8 cellular contexts compared by ENCODE assay signal in genomic region chr1:94247146-94248094, GRCh38. TPM values are rescaled to one million over a fixed set of nuclear protein-coding genes. Genes with fewer than 3 reads are reported as not detected.
A peak's percentile ranks its signal among the peaks of the same experiment; 100 is the strongest.
DNase-seq lines count a peak whose midpoint lies in the region; ATAC-seq and TF ChIP-seq lines count a peak whose summit lies in the region.

No MANE protein-coding gene starts in this region.

- peaks cover 10% of the 10 kb centered on the region for H3K9me3 Mint-ChIP-seq in activated CD4-positive, alpha-beta T cell treated with anti-CD3 and anti-CD28 coated beads, Interleukin-2, amount 10 ng/mL, durations not matched to agents 7 days and 5 days
- H3K9me3 Mint-ChIP-seq in naive B cell = peaks cover 7 to 35% (median 23%) of the 10 kb centered on the region in 7 donors

- no peaks in the 10 kb centered on the region for H3K9me3 ChIP-seq in HAP-1
- H3K9me3 ChIP-seq in esophagus squamous epithelium = peaks cover 0 to 8% (median 0%) of the 10 kb centered on the region in 3 donors

- TF ChIP-seq POLR2A in esophagus squamous epithelium (IDR thresholded peaks at IDR 0.05) = peak in 2 of 4 donors; percentile 71 to 75

- CTCF ChIA-PET in activated CD4-positive, alpha-beta T cell treated with anti-CD3 and anti-CD28 coated beads, Interleukin-2, amount 10 ng/mL, durations not matched to agents 7 days and 5 days (lab: Charles Lee) = no interaction called here

- ATAC-seq in activated CD4-positive, CD25-positive, alpha-beta regulatory T cell treated with anti-CD3 and anti-CD28 coated beads, Interleukin-2, amount 50 U/mL, for 24 hours = peak; percentile 41 to 65
- ATAC-seq in naive B cell (ENCODE audit: low read depth in 2 of 2) = peak; percentile 58 to 67

- intact Hi-C loops in esophagus squamous epithelium (cut with DNase I) = no loop called here

- no peak for DNase-seq in activated CD4-positive, CD25-positive, alpha-beta regulatory T cell (lab: John Stamatoyannopoulos, UW)
- DNase-seq in HAP-1 (ENCODE audit: low spot score in 2 of 2) (peak; percentile 44 to 87), NCI-H1105 treated with DMSO at 0.1 percent for 48 hours (lab: John Stamatoyannopoulos, UW) (peak; percentile 63), esophagus squamous epithelium (lab: John Stamatoyannopoulos, UW) (no peak), naive B cell (peak; percentile 15)
- DNase-seq in activated CD4-positive, alpha-beta T cell treated with anti-CD3 and anti-CD28 coated beads, Interleukin-2, amount 10 ng/mL, durations not matched to agents 7 days and 5 days = no peak
- no peak for DNase-seq in NK-92 treated with Interleukin-12 subunit alpha and Interleukin-12 subunit beta, amount 100 ng/mL, for 24 hours (lab: John Stamatoyannopoulos, UW)

- H3K36me3 ChIP-seq in HAP-1 (replicated peaks) (no peaks in the 10 kb centered on the region), esophagus squamous epithelium (no peaks in the 10 kb centered on the region)

- H3K4me3 ChIP-seq in HAP-1 (peak overlapping the region; percentile 25), esophagus squamous epithelium (peak overlapping the region; percentile 44 to 83 (median 69))

- H3K27ac Mint-ChIP-seq in activated CD4-positive, alpha-beta T cell treated with anti-CD3 and anti-CD28 coated beads, Interleukin-2, amount 10 ng/mL, durations not matched to agents 7 days and 5 days = no peak overlapping the region
- H3K27ac Mint-ChIP-seq in naive B cell = no peak overlapping the region

- H3K27ac ChIP-seq in esophagus squamous epithelium = peak overlapping the region; percentile 61 to 93 (median 82)

- H3K27me3 Mint-ChIP-seq in activated CD4-positive, alpha-beta T cell treated with anti-CD3 and anti-CD28 coated beads, Interleukin-2, amount 10 ng/mL, durations not matched to agents 7 days and 5 days = peaks cover 66% of the 10 kb centered on the region
- peaks cover 67 to 75% (median 73%) of the 10 kb centered on the region in 3 donors for H3K27me3 Mint-ChIP-seq in naive B cell

- in situ Hi-C loops in HAP-1 (cut with MboI; ENCODE audit: low sequenced_read_pairs) = no loop called here

- no peaks in the 10 kb centered on the region for H3K36me3 Mint-ChIP-seq in activated CD4-positive, alpha-beta T cell treated with anti-CD3 and anti-CD28 coated beads, Interleukin-2, amount 10 ng/mL, durations not matched to agents 7 days and 5 days (ENCODE audit: low read depth)
- peaks cover 11 to 26% of the 10 kb centered on the region in 2 donors for H3K36me3 Mint-ChIP-seq in naive B cell

- POLR2A ChIA-PET in activated CD4-positive, alpha-beta T cell treated with anti-CD3 and anti-CD28 coated beads, Interleukin-2, amount 10 ng/mL, durations not matched to agents 7 days and 5 days (lab: Charles Lee) = no interaction called here

- H3K4me3 Mint-ChIP-seq in activated CD4-positive, alpha-beta T cell treated with anti-CD3 and anti-CD28 coated beads, Interleukin-2, amount 10 ng/mL, durations not matched to agents 7 days and 5 days = peak overlapping the region; percentile 57
- peak overlapping the region; percentile 72 to 92 (median 80) for H3K4me3 Mint-ChIP-seq in naive B cell

- H3K27me3 ChIP-seq in HAP-1 (ENCODE audit: low read depth) (peaks cover 53% of the 10 kb centered on the region), esophagus squamous epithelium (peaks cover 0 to 39% (median 1%) of the 10 kb centered on the region in 4 donors)

- no peak for TF ChIP-seq CTCF in esophagus squamous epithelium (IDR thresholded peaks at IDR 0.05)

- peaks cover 9% of the 10 kb centered on the region for H3K4me1 Mint-ChIP-seq in activated CD4-positive, alpha-beta T cell treated with anti-CD3 and anti-CD28 coated beads, Interleukin-2, amount 10 ng/mL, durations not matched to agents 7 days and 5 days
- H3K4me1 Mint-ChIP-seq in naive B cell = peaks cover 12 to 14% (median 13%) of the 10 kb centered on the region in 3 donors

- 1% methylated on average over 10 to 19 of the region's 102 CpGs for WGBS in esophagus squamous epithelium, 2 donors

- no peaks in the 10 kb centered on the region for H3K4me1 ChIP-seq in HAP-1
- H3K4me1 ChIP-seq in esophagus squamous epithelium = peaks cover 0 to 20% (median 2%) of the 10 kb centered on the region in 3 donors

RNA-seq across cellular contexts. Expression of gene ARHGAP29, which starts 10.0 kb away (rescaled TPM):
- not detected for total RNA-seq in activated CD4-positive, alpha-beta T cell treated with anti-CD3 and anti-CD28 coated beads, Interleukin-2, amount 10 ng/mL, durations not matched to agents 7 days and 5 days
- total RNA-seq in esophagus squamous epithelium = 10 to 100 TPM in 1 of 4 donors, 1 to 10 TPM in 3; 1.4 to 30.5 (median 5.6) TPM
- not detected for polyA plus RNA-seq in naive B cell (ENCODE audit: low read depth in 6 of 6)

Comparison
In these comparisons a context has a peak if more than half of its experiments do, and no peak if none do; other contexts are left out.
1. DNase-seq: peak in HAP-1 (2 of 2), NCI-H1105 treated with DMSO at 0.1 percent for 48 hours (single experiment) and naive B cell (single experiment); none in activated CD4-positive, CD25-positive, alpha-beta regulatory T cell (0 of 4), activated CD4-positive, alpha-beta T cell treated with anti-CD3 and anti-CD28 coated beads, Interleukin-2, amount 10 ng/mL, durations not matched to agents 7 days and 5 days (single experiment), esophagus squamous epithelium (single experiment) and NK-92 treated with Interleukin-12 subunit alpha and Interleukin-12 subunit beta, amount 100 ng/mL, for 24 hours (single experiment).